In the genomic region with DNA sequence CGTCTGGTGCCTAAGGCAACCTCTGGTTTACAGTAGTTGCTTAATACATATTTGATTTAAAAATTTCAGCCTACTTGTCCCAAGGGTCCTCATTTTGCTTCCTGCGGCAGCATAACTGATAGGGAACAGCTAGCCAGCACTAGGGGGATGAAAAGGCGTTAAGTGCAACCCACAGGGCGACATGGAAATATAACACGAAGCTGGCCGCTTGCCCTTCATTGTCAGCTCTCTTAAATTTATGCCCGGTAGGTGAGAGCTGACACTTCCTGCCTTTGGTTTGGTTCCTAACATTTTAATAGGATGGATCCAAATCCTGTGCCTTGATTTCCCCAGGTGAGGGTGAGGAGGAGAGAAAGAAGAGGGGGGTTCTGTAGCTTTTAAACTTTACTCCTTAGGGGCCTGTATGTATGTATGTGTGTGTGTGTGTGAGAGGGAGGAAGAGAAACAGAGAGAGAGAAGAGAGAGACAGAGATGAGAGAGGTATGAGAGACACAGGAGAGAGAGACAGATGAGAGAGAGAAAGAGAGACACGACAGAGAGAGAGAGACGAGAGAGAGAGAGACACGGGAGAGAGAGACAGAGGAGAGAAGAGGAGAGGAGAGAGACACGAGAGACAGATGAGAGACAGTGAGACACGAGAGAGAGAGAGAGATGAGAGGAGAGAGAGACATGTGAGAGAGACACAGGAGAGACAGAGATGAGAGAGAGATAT, we compare ENCODE assay signal across 12 cellular contexts. TPM values are rescaled to one million over a fixed set of nuclear protein-coding genes. Genes with fewer than 3 reads are reported as not detected.
DNase-seq lines count a peak whose midpoint lies in the region; ATAC-seq, FAIRE-seq and TF ChIP-seq lines count a peak whose summit lies in the region.
"Had no signal": no experiment of that assay in that cellular context is flagged by ENCODE, and none has a peak within 500 bp of the region (broad histone marks: within the 10 kb centered on the region; RNA-seq: fewer than 3 reads in every experiment).

No MANE protein-coding gene starts in this region.

- no peaks in the 10 kb centered on the region for H3K36me3 ChIP-seq in pancreas
- H3K36me3 ChIP-seq: tibial nerve had no signal

- TF ChIP-seq CTCF in progenitor cell of endocrine pancreas (IDR thresholded peaks at IDR 0.05; ENCODE audit: unreplicated experiment) (no peak), pancreas (IDR thresholded peaks at IDR 0.05) (no peak)

- H3K9me3 ChIP-seq in pancreas, result no peaks in the 10 kb centered on the region

- H3K27me3 ChIP-seq in pancreas, result no peaks in the 10 kb centered on the region

- peak overlapping the region; percentile 46 for H3K4me3 Mint-ChIP-seq in activated CD4-positive, alpha-beta T cell treated with anti-CD3 and anti-CD28 coated beads, Interleukin-2, amount 10 ng/mL, durations not matched to agents 7 days and 5 days
- peak overlapping the region; percentile 43 for H3K4me3 Mint-ChIP-seq in progenitor cell of endocrine pancreas (ENCODE audit: low read depth)

- no peaks in the 10 kb centered on the region for H3K9me3 Mint-ChIP-seq in activated CD4-positive, alpha-beta T cell treated with anti-CD3 and anti-CD28 coated beads, Interleukin-2, amount 10 ng/mL, durations not matched to agents 7 days and 5 days
- H3K9me3 Mint-ChIP-seq in progenitor cell of endocrine pancreas (ENCODE audit: low read depth), result peaks cover 7% of the 10 kb centered on the region

- FAIRE-seq in pancreas (lab: Jason Lieb, UNC), result no peak

- no peaks in the 10 kb centered on the region for H3K36me3 Mint-ChIP-seq in activated CD4-positive, alpha-beta T cell treated with anti-CD3 and anti-CD28 coated beads, Interleukin-2, amount 10 ng/mL, durations not matched to agents 7 days and 5 days (ENCODE audit: low read depth)
- peaks cover 4% of the 10 kb centered on the region for H3K36me3 Mint-ChIP-seq in progenitor cell of endocrine pancreas (ENCODE audit: insufficient read depth)

- WGBS in pancreas, 2 donors, result 74 to 79% methylated on average over 12 of the region's 12 CpGs

- no peak for DNase-seq in activated CD4-positive, alpha-beta T cell treated with anti-CD3 and anti-CD28 coated beads, Interleukin-2, amount 10 ng/mL, durations not matched to agents 7 days and 5 days
- DNase-seq in activated CD4-positive, alpha-beta T cell treated with anti-CD3 and anti-CD28 coated beads, Interleukin-2, amount 50 U/mL, for 48 hours, result no peak
- DNase-seq in NCI-H1092 treated with DMSO at 0.1 percent for 48 hours (lab: John Stamatoyannopoulos, UW) (peak; percentile 75), dermis blood vessel endothelial cell (peak; percentile 5), progenitor cell of endocrine pancreas (ENCODE audit: low spot score, unreplicated experiment) (no peak), amygdala (lab: John Stamatoyannopoulos, UW) (no peak), UCSD-AML1 (lab: John Stamatoyannopoulos, UW; ENCODE audit: unreplicated experiment) (no peak), pancreas (no peak)
- DNase-seq: NCI-H1417 treated with DMSO at 0.1 percent for 48 hours had no signal

- H3K4me3 ChIP-seq in pancreas, result no peak overlapping the region

- intact Hi-C loops in pancreas (cut with DNase I), result no loop called here

- CTCF ChIA-PET in activated CD4-positive, alpha-beta T cell treated with anti-CD3 and anti-CD28 coated beads, Interleukin-2, amount 10 ng/mL, durations not matched to agents 7 days and 5 days (lab: Charles Lee), result interaction anchor here (0.9 kb wide), 1 partner anchor 9 kb away, joined by 4 read pairs; no protein-coding TSS in a partner anchor

- POLR2A ChIA-PET in activated CD4-positive, alpha-beta T cell treated with anti-CD3 and anti-CD28 coated beads, Interleukin-2, amount 10 ng/mL, durations not matched to agents 7 days and 5 days (lab: Charles Lee), result no interaction called here

- no peak for ATAC-seq in pancreas

- peaks cover 14% of the 10 kb centered on the region for H3K4me1 Mint-ChIP-seq in activated CD4-positive, alpha-beta T cell treated with anti-CD3 and anti-CD28 coated beads, Interleukin-2, amount 10 ng/mL, durations not matched to agents 7 days and 5 days
- H3K4me1 Mint-ChIP-seq in progenitor cell of endocrine pancreas (ENCODE audit: low read depth), result no peaks in the 10 kb centered on the region

- no peak overlapping the region for H3K27ac ChIP-seq in pancreas

- no peak overlapping the region for H3K27ac Mint-ChIP-seq in activated CD4-positive, alpha-beta T cell treated with anti-CD3 and anti-CD28 coated beads, Interleukin-2, amount 10 ng/mL, durations not matched to agents 7 days and 5 days
- H3K27ac Mint-ChIP-seq in progenitor cell of endocrine pancreas, result peak overlapping the region; percentile 69

- peaks cover 51% of the 10 kb centered on the region for H3K27me3 Mint-ChIP-seq in activated CD4-positive, alpha-beta T cell treated with anti-CD3 and anti-CD28 coated beads, Interleukin-2, amount 10 ng/mL, durations not matched to agents 7 days and 5 days
- H3K27me3 Mint-ChIP-seq in progenitor cell of endocrine pancreas, result peaks cover 82% of the 10 kb centered on the region

- H3K4me1 ChIP-seq in pancreas, result peaks cover 4 to 11% (median 5%) of the 10 kb centered on the region in 3 donors

RNA-seq across cellular contexts. Expression of gene ACTN2, which starts 0.9 kb away (rescaled TPM):
- total RNA-seq in activated CD4-positive, alpha-beta T cell treated with anti-CD3 and anti-CD28 coated beads, Interleukin-2, amount 10 ng/mL, durations not matched to agents 7 days and 5 days, result not detected
- total RNA-seq in dermis blood vessel endothelial cell (0.09 TPM in 1 of 2 replicates, not detected in the other), progenitor cell of endocrine pancreas (0.10 TPM in 1 of 2 replicates, not detected in the other), pancreas (1 to 10 TPM in 4 of 6 donors, under 1 TPM in 2; 0.95 to 2.1 (median 1.4) TPM)
- polyA plus RNA-seq in pancreas, result 1 to 10 TPM; 2.7 to 4.6 TPM
- total RNA-seq: fibroblast of villous mesenchyme, left lobe of liver had no signal

Comparison
In these comparisons a context has a peak if more than half of its experiments do, and no peak if none do; other contexts are left out.
1. DNase-seq: peak in NCI-H1092 treated with DMSO at 0.1 percent for 48 hours (single experiment) and dermis blood vessel endothelial cell (single experiment); none in activated CD4-positive, alpha-beta T cell treated with anti-CD3 and anti-CD28 coated beads, Interleukin-2, amount 10 ng/mL, durations not matched to agents 7 days and 5 days (single experiment), activated CD4-positive, alpha-beta T cell treated with anti-CD3 and anti-CD28 coated beads, Interleukin-2, amount 50 U/mL, for 48 hours (0 of 2), progenitor cell of endocrine pancreas (single experiment), amygdala (0 of 56), UCSD-AML1 (single experiment) and pancreas (0 of 6).